Comparison of ENCODE assay signal across 8 cellular contexts in genomic region chr7:137103526-137103925, GRCh38.
DNase-seq lines count a peak whose midpoint lies in the region; ATAC-seq, FAIRE-seq and TF ChIP-seq lines count a peak whose summit lies in the region.
"Not testable (repeated sequence)": the region's sequence is repeated elsewhere in the genome, so short reads cannot be mapped to it uniquely, and the experiment has no call there.

No MANE protein-coding gene starts in this region.

- H3K23ac ChIP-seq in IMR-90 (ENCODE audit: low read depth, low read length), result not testable (repeated sequence)

- not testable (repeated sequence) for H4K5ac ChIP-seq in IMR-90 (ENCODE audit: low read depth, low read length)

- POLR2A ChIA-PET in IMR-90 (lab: Charles Lee; ENCODE audit: unreplicated experiment), result not testable (repeated sequence)

- CTCF ChIA-PET in IMR-90 (lab: Yijun Ruan, JAX), result not testable (repeated sequence)

- H3K27me3 ChIP-seq in IMR-90 (ENCODE audit: control insufficient read depth, insufficient read depth, low read length); SJSA1 (replicated peaks); astrocyte (ENCODE audit: insufficient read depth, low read length); brain microvascular endothelial cell (replicated peaks); endodermal cell (ENCODE audit: control insufficient read depth, insufficient read depth, low read length, poor library complexity, severe bottlenecking): not testable (repeated sequence)

- not testable (repeated sequence) for TF ChIP-seq POLR2A in IMR-90 (IDR thresholded peaks at IDR 0.05; ENCODE audit: low read depth, low read length)

- H3K4me1 Mint-ChIP-seq in astrocyte (ENCODE audit: low read depth, unreplicated experiment); endodermal cell: not testable (repeated sequence)

- H3K9me1 ChIP-seq in IMR-90 (ENCODE audit: insufficient read depth, low read length), result not testable (repeated sequence)

- H3K4me3 ChIP-seq in IMR-90 (ENCODE audit: insufficient read depth, low read depth, low read length); SJSA1; astrocyte (ENCODE audit: insufficient read depth, low read depth, low read length); brain microvascular endothelial cell (ENCODE audit: low read depth, low read length); endodermal cell (ENCODE audit: low read length): not testable (repeated sequence)

- not testable (repeated sequence) for H2BK15ac ChIP-seq in IMR-90 (ENCODE audit: low read depth, low read length)

- not testable (repeated sequence) for H3K79me1 ChIP-seq in IMR-90 (ENCODE audit: low read depth in 1 of 2, low read length in 2 of 2)

- DNase-seq in Daoy (ENCODE audit: low read depth) (peak; percentile 65), IMR-90 (peak; percentile 31), SJSA1 (ENCODE audit: low read depth in 1 of 2, low spot score in 2 of 2) (peak; percentile 22 to 65), astrocyte (ENCODE audit: low read depth) (peak; percentile 26), brain microvascular endothelial cell (peak; percentile 60), endodermal cell (peak; percentile 79), islet precursor cell (peak; percentile 42), smooth muscle cell of the brain vasculature (ENCODE audit: low read depth, low spot score) (peak; percentile 68)

- dilution Hi-C loops in IMR-90 (cut with HindIII; ENCODE audit: low sequenced_read_pairs, unreplicated experiment), result not testable (repeated sequence)

- H3K9me3 Mint-ChIP-seq in astrocyte (ENCODE audit: unreplicated experiment), result not testable (repeated sequence)
- H3K9me3 Mint-ChIP-seq in endodermal cell, result peaks cover 14% of the 10 kb centered on the region

- H3K14ac ChIP-seq in IMR-90 (replicated peaks; ENCODE audit: low read depth, low read length), result not testable (repeated sequence)

- H3K9me3 ChIP-seq in IMR-90 (ENCODE audit: control insufficient read depth, insufficient read depth, low read length); SJSA1 (replicated peaks); astrocyte (ENCODE audit: insufficient read depth, low read depth, low read length); endodermal cell (ENCODE audit: control insufficient read depth, low read length): not testable (repeated sequence)

- H4K20me1 ChIP-seq in IMR-90 (ENCODE audit: insufficient read depth, low read length); astrocyte (ENCODE audit: insufficient read depth, low read length): not testable (repeated sequence)

- H3K4me3 Mint-ChIP-seq in astrocyte (ENCODE audit: unreplicated experiment); endodermal cell: not testable (repeated sequence)

- not testable (repeated sequence) for H3K56ac ChIP-seq in IMR-90 (ENCODE audit: extremely low read depth, insufficient read depth, low read length)

- not testable (repeated sequence) for TF ChIP-seq RAD21 in IMR-90 (IDR thresholded peaks at IDR 0.05; ENCODE audit: low read length)

- H2AK9ac ChIP-seq in IMR-90 (replicated peaks; ENCODE audit: low read depth, low read length, poor library complexity), result not testable (repeated sequence)

- not testable (repeated sequence) for BruUV-seq in IMR-90 (replicated peaks; lab: Mats Ljungman, UMichigan)

- H3K18ac ChIP-seq in IMR-90 (ENCODE audit: low read depth, low read length), result not testable (repeated sequence)

- H3K27me3 Mint-ChIP-seq in astrocyte (ENCODE audit: low read depth, unreplicated experiment); endodermal cell (ENCODE audit: insufficient read depth): not testable (repeated sequence)

- not testable (repeated sequence) for H3K36me3 ChIP-seq in IMR-90 (ENCODE audit: control insufficient read depth, insufficient read depth, low read length); SJSA1; astrocyte (ENCODE audit: insufficient read depth, low read length); brain microvascular endothelial cell (replicated peaks); endodermal cell (ENCODE audit: control insufficient read depth, insufficient read depth, low read length)

- not testable (repeated sequence) for FAIRE-seq in astrocyte (lab: Jason Lieb, UNC)

- not testable (repeated sequence) for H3K9ac ChIP-seq in IMR-90 (ENCODE audit: low read depth, low read length); endodermal cell (ENCODE audit: extremely low read depth, low read length, poor library complexity, severe bottlenecking)
- H3K9ac ChIP-seq in astrocyte (ENCODE audit: low read length), result peak overlapping the region; percentile 33

- H3K36me3 Mint-ChIP-seq in astrocyte (ENCODE audit: low read depth, unreplicated experiment); endodermal cell (ENCODE audit: low read depth): not testable (repeated sequence)

- H3K27ac ChIP-seq in IMR-90 (ENCODE audit: insufficient read depth, low read length); SJSA1; astrocyte (ENCODE audit: low read depth, low read length); brain microvascular endothelial cell; endodermal cell (ENCODE audit: low read depth, low read length): not testable (repeated sequence)

- H4K8ac ChIP-seq in IMR-90 (ENCODE audit: low read depth in 2 of 2, low read length in 2 of 2), result not testable (repeated sequence)

- not testable (repeated sequence) for H4K91ac ChIP-seq in IMR-90 (ENCODE audit: insufficient read depth, low read depth, low read length)

- in situ Hi-C loops in IMR-90 (cut with MboI; ENCODE audit: low sequenced_read_pairs); brain microvascular endothelial cell (cut with HindIII; ENCODE audit: low pct_ligation_motif_present, low sequenced_read_pairs): not testable (repeated sequence)

- not testable (repeated sequence) for H2BK5ac ChIP-seq in IMR-90 (ENCODE audit: low read depth, low read length, poor library complexity, severe bottlenecking)

- intact Hi-C loops in IMR-90 (cut with micrococcal nuclease), result not testable (repeated sequence)

- not testable (repeated sequence) for ATAC-seq in IMR-90 (ENCODE audit: low read depth)

- not testable (repeated sequence) for H3K4me1 ChIP-seq in IMR-90 (ENCODE audit: control insufficient read depth, insufficient read depth, low read length); astrocyte (ENCODE audit: insufficient read depth, low read length); endodermal cell (ENCODE audit: control insufficient read depth, insufficient read depth, low read length)
- H3K4me1 ChIP-seq in SJSA1 (replicated peaks), result peaks cover 11% of the 10 kb centered on the region

- H2BK120ac ChIP-seq in IMR-90 (ENCODE audit: low read depth, low read length), result peak overlapping the region; percentile 74

- H3K4ac ChIP-seq in IMR-90 (ENCODE audit: low read depth, low read length), result peak overlapping the region; percentile 43; the same call in 1 of the 2 replicates

- not testable (repeated sequence) for H2AFZ ChIP-seq in IMR-90 (replicated peaks; ENCODE audit: low read length, poor library complexity); astrocyte (ENCODE audit: low read depth, low read length)

- not testable (repeated sequence) for H2BK20ac ChIP-seq in IMR-90 (ENCODE audit: low read depth, low read length)

- 60% methylated on average over 2 of the region's 8 CpGs; no CpG with 5 or more reads in 1 of the 2 experiments for WGBS in IMR-90 (ENCODE audit: extremely low coverage in 2 of 2, insufficient read length in 1 of 2), 2 experiments
- 61 to 76% methylated on average over 4 to 8 of the region's 8 CpGs for WGBS in endodermal cell (ENCODE audit: insufficient coverage in 1 of 2, insufficient read length in 1 of 2), 2 experiments

- H3K27ac Mint-ChIP-seq in astrocyte (ENCODE audit: unreplicated experiment); endodermal cell: not testable (repeated sequence)

- TF ChIP-seq CTCF in IMR-90 (conservative IDR thresholded peaks at IDR 0.05; ENCODE audit: low read depth, low read length); astrocyte (IDR thresholded peaks at IDR 0.05; ENCODE audit: insufficient read depth, low read depth, low read length); brain microvascular endothelial cell (IDR thresholded peaks at IDR 0.05; ENCODE audit: low read depth, low read length, missing control alignments); endodermal cell (conservative IDR thresholded peaks at IDR 0.05): not testable (repeated sequence)

- H2AK5ac ChIP-seq in IMR-90 (ENCODE audit: low read depth, low read length), result not testable (repeated sequence)

- H3K4me2 ChIP-seq in IMR-90 (ENCODE audit: low read depth, low read length), result not testable (repeated sequence)
- peak overlapping the region; percentile 26 for H3K4me2 ChIP-seq in astrocyte (ENCODE audit: low read length)

- H3K79me2 ChIP-seq in astrocyte (ENCODE audit: insufficient read depth, low read length), result not testable (repeated sequence)

Comparison
In these comparisons a context has a peak if more than half of its experiments do, and no peak if none do; other contexts are left out.
1. DNase-seq: peak in every context shown above with its lines; median percentile 79 in endodermal cell; 68 in smooth muscle cell of the brain vasculature; 65 in Daoy; 60 in brain microvascular endothelial cell; 44 in SJSA1; 42 in islet precursor cell; 31 in IMR-90; 26 in astrocyte.